8 cellular contexts compared by ENCODE assay signal in genomic region chr6:17705428-17705777, GRCh38. TPM values are rescaled to one million over a fixed set of nuclear protein-coding genes. Genes with fewer than 3 reads are reported as not detected.
DNase-seq lines count a peak whose midpoint lies in the region; ATAC-seq, FAIRE-seq and TF ChIP-seq lines count a peak whose summit lies in the region.

No MANE protein-coding gene starts in this region.

- H3K4me3 Mint-ChIP-seq in Calu3 (ENCODE audit: low read depth, unreplicated experiment): peak overlapping the region; percentile 73

- H3K9me3 ChIP-seq in breast epithelium: no peaks in the 10 kb centered on the region
- H3K9me3 ChIP-seq in subcutaneous abdominal adipose tissue (ENCODE audit: control insufficient read depth in 5 of 5, low read length in 5 of 5): no peaks in the 10 kb centered on the region

- CTCF ChIA-PET in Calu3 (lab: Charles Lee): interaction anchor here (0.6 kb wide), 1 partner anchor 82 kb away, joined by 5 read pairs; no protein-coding TSS in a partner anchor

- H3K27ac ChIP-seq in breast epithelium: peak overlapping the region; percentile 98 to 100
- peak overlapping the region; percentile 100 for H3K27ac ChIP-seq in subcutaneous abdominal adipose tissue (ENCODE audit: low read depth, low read length)

- H3K4me1 ChIP-seq in breast epithelium (no peaks in the 10 kb centered on the region), subcutaneous abdominal adipose tissue (ENCODE audit: control insufficient read depth in 5 of 5, insufficient read depth in 5 of 5, low read length in 5 of 5) (peaks cover 0 to 49% (median 33%) of the 10 kb centered on the region in 5 donors)

- peak overlapping the region; percentile 92 to 100 (median 99) for H3K9ac ChIP-seq in subcutaneous abdominal adipose tissue (ENCODE audit: low read length in 5 of 5)

- no peaks in the 10 kb centered on the region for H3K4me1 Mint-ChIP-seq in Calu3 (ENCODE audit: low read depth, unreplicated experiment)

- H3K27ac Mint-ChIP-seq in Calu3 (ENCODE audit: unreplicated experiment): peak overlapping the region; percentile 91

- no peaks in the 10 kb centered on the region for H3K27me3 Mint-ChIP-seq in Calu3 (ENCODE audit: unreplicated experiment)

- H3K27me3 ChIP-seq in breast epithelium (no peaks in the 10 kb centered on the region), kidney epithelial cell (ENCODE audit: control insufficient read depth, insufficient read depth, low read length) (no peaks in the 10 kb centered on the region), subcutaneous abdominal adipose tissue (ENCODE audit: control insufficient read depth in 5 of 5, insufficient read depth in 4 of 5, low read length in 5 of 5) (no peaks in the 10 kb centered on the region)

- no peak for TF ChIP-seq CTCF in Calu3 (IDR thresholded peaks at IDR 0.05; ENCODE audit: unreplicated experiment)
- no peak for TF ChIP-seq CTCF in breast epithelium (IDR thresholded peaks at IDR 0.05)
- TF ChIP-seq CTCF in kidney epithelial cell (IDR thresholded peaks at IDR 0.05; ENCODE audit: insufficient read depth, low read length, poor library complexity, severe bottlenecking): no peak

- no peak for TF ChIP-seq POLR2A in breast epithelium (IDR thresholded peaks at IDR 0.05)

- DNase-seq in Calu3 (peak; percentile 13), NCI-H460 (ENCODE audit: extremely low read depth, low read depth) (peak; percentile 32), breast epithelium (ENCODE audit: low spot score in 2 of 2) (peak in 1 of 2 donors; percentile 55), kidney epithelial cell (ENCODE audit: low read depth) (no peak), GM19239 (ENCODE audit: insufficient read length, low spot score) (no peak), NCI-H2107 treated with DMSO at 0.1 percent for 48 hours (lab: John Stamatoyannopoulos, UW; ENCODE audit: unreplicated experiment) (no peak)

- H3K9me3 Mint-ChIP-seq in Calu3 (ENCODE audit: low read depth, unreplicated experiment): no peaks in the 10 kb centered on the region

- peak; percentile 9 for ATAC-seq in GM21529 (IDR thresholded peaks at IDR 0.05; ENCODE audit: unreplicated experiment)

- H3K36me3 ChIP-seq in breast epithelium (no peaks in the 10 kb centered on the region), kidney epithelial cell (ENCODE audit: control insufficient read depth, insufficient read depth, low read length) (no peaks in the 10 kb centered on the region), subcutaneous abdominal adipose tissue (ENCODE audit: control insufficient read depth in 5 of 5, insufficient read depth in 5 of 5, low read length in 5 of 5) (no peaks in the 10 kb centered on the region)

- H3K4me3 ChIP-seq in breast epithelium: peak overlapping the region; percentile 88 to 96 (median 89)
- peak overlapping the region; percentile 82 for H3K4me3 ChIP-seq in kidney epithelial cell (ENCODE audit: low read depth, low read length)
- H3K4me3 ChIP-seq in subcutaneous abdominal adipose tissue (ENCODE audit: low read depth in 1 of 5, low read length in 5 of 5): peak overlapping the region; percentile 79 to 92 (median 86)

- peaks cover 20% of the 10 kb centered on the region for H3K36me3 Mint-ChIP-seq in Calu3 (ENCODE audit: insufficient read depth, unreplicated experiment)

- FAIRE-seq in GM19239 (lab: Jason Lieb, UNC): no peak

- no TSS peak for BruUV-seq in Calu3 (replicated peaks; lab: Mats Ljungman, UMichigan)

- intact Hi-C loops in Calu3 (cut with micrococcal nuclease; ENCODE audit: unreplicated experiment) (no loop called here), breast epithelium (cut with DNase I; ENCODE audit: low total_unique reads) (no loop called here)

RNA-seq across cellular contexts. Expression of gene NUP153, which starts 1.3 kb away (rescaled TPM):
- total RNA-seq in Calu3 (2022) (36.3 and 36.4 TPM in 2 replicates), breast epithelium (10 to 100 TPM; 34.1 to 61.2 (median 38.3) TPM), kidney epithelial cell (32.6 and 36.2 TPM in 2 replicates)
- 31.0 and 31.2 TPM in 2 replicates for total RNA-seq in NCI-H460 (2014; rRNA removed; shearing (Covaris generic))
- polyA plus RNA-seq in NCI-H460 (2014; cell fraction: nucleus; rRNA removed): 22.3 and 26.2 TPM in 2 replicates

Comparison
In these comparisons a context has a peak if more than half of its experiments do, and no peak if none do; other contexts are left out.
1. DNase-seq: peak in Calu3 (single experiment) and NCI-H460 (single experiment); none in kidney epithelial cell (single experiment), GM19239 (single experiment) and NCI-H2107 treated with DMSO at 0.1 percent for 48 hours (single experiment).
2. Peak in every context shown above with its lines, with median percentiles within 50 percentile points of each other: H3K4me3 ChIP-seq.